Comparison of ENCODE assay signal across 30 cellular contexts in genomic region chr9:116966199-116966598, GRCh38.
"Had no signal": no experiment of that assay in that cellular context is flagged by ENCODE, and none has a peak within 500 bp of the region (broad histone marks: within the 10 kb centered on the region; RNA-seq: fewer than 3 reads in every experiment).

No MANE protein-coding gene starts in this region.

- H3K4me1 ChIP-seq: adrenal gland, body of pancreas, breast epithelium had no signal

- H3K27ac ChIP-seq: adrenal gland, body of pancreas, brain microvascular endothelial cell, breast epithelium, VCaP had no signal

- H3K27me3 ChIP-seq: adrenal gland, body of pancreas, brain microvascular endothelial cell, breast epithelium had no signal

- DNase-seq: activated B cell treated with CpG ODN at 0.5 μM for 24 hours; activated CD4-positive, alpha-beta memory T cell treated with anti-CD3 and anti-CD28 coated beads for 36 hours; activated CD4-positive, alpha-beta T cell treated with anti-CD3 and anti-CD28 coated beads for 4 hours; activated CD4-positive, alpha-beta T cell treated with anti-CD3 and anti-CD28 coated beads, Interleukin-2, amount 10 ng/mL, durations not matched to agents 24 days and 14 days; activated CD4-positive, alpha-beta T cell treated with anti-CD3 and anti-CD28 coated beads, Interleukin-2, amount 50 U/mL, for 1 hour; activated CD4-positive, alpha-beta T cell treated with anti-CD3 and anti-CD28 coated beads, Interleukin-2, amount 50 U/mL, for 4 hours; activated CD4-positive, CD25-positive, alpha-beta regulatory T cell treated with anti-CD3 and anti-CD28 coated beads, Interleukin-2, amount 50 U/mL, for 72 hours; activated CD8-positive, alpha-beta memory T cell treated with anti-CD3 and anti-CD28 coated beads, Interleukin-2, amount 50 U/mL, for 4 hours; activated CD8-positive, alpha-beta T cell treated with anti-CD3 and anti-CD28 coated beads for 36 hours; activated effector memory CD4-positive, alpha-beta T cell treated with anti-CD3 and anti-CD28 coated beads, Interleukin-2, amount 50 U/mL, for 16 hours; activated gamma-delta T cell treated with Interleukin-2 at 50 U/mL for 16 hours; activated naive CD4-positive, alpha-beta T cell; activated naive CD4-positive, alpha-beta T cell treated with anti-CD3 and anti-CD28 coated beads for 36 hours; activated naive CD4-positive, alpha-beta T cell treated with anti-CD3 and anti-CD28 coated beads, Interleukin-2, amount 50 U/mL, for 16 hours; activated naive CD8-positive, alpha-beta T cell treated with anti-CD3 and anti-CD28 coated beads for 36 hours; activated T-cell treated with anti-CD3 and anti-CD28 coated beads for 4 hours; activated T-cell treated with anti-CD3 and anti-CD28 coated beads, Interleukin-2, amount 50 U/mL, for 1 hour; activated T-cell treated with anti-CD3 and anti-CD28 coated beads, Interleukin-2, amount 50 U/mL, for 4 hours; activated T-cell treated with anti-CD3 and anti-CD28 coated beads, Interleukin-2, amount 50 U/mL, for 72 hours; adrenal gland; amniotic stem cell; aorta; body of pancreas; brain microvascular endothelial cell; central memory CD4-positive, alpha-beta T cell; T-helper 17 cell had no signal

- H3K9me3 ChIP-seq: adrenal gland, body of pancreas, breast epithelium had no signal

- H3K4me3 ChIP-seq: adrenal gland, body of pancreas, breast epithelium had no signal

- ATAC-seq: activated CD8-positive, alpha-beta T cell treated with anti-CD3 and anti-CD28 coated beads for 36 hours; activated naive CD4-positive, alpha-beta T cell treated with anti-CD3 and anti-CD28 coated beads, Interleukin-2, amount 50 U/mL, for 72 hours; activated T-cell treated with anti-CD3 and anti-CD28 coated beads, Interleukin-2, amount 50 U/mL, for 4 hours; activated T-cell treated with anti-CD3 and anti-CD28 coated beads, Interleukin-2, amount 50 U/mL, for 72 hours; activated T-helper 17 cell treated with anti-CD3 and anti-CD28 coated beads, Interleukin-2, amount 50 U/mL, for 72 hours; body of pancreas; T-helper 17 cell had no signal

- H3K36me3 ChIP-seq: adrenal gland, brain microvascular endothelial cell, breast epithelium had no signal
